In the genomic region with DNA sequence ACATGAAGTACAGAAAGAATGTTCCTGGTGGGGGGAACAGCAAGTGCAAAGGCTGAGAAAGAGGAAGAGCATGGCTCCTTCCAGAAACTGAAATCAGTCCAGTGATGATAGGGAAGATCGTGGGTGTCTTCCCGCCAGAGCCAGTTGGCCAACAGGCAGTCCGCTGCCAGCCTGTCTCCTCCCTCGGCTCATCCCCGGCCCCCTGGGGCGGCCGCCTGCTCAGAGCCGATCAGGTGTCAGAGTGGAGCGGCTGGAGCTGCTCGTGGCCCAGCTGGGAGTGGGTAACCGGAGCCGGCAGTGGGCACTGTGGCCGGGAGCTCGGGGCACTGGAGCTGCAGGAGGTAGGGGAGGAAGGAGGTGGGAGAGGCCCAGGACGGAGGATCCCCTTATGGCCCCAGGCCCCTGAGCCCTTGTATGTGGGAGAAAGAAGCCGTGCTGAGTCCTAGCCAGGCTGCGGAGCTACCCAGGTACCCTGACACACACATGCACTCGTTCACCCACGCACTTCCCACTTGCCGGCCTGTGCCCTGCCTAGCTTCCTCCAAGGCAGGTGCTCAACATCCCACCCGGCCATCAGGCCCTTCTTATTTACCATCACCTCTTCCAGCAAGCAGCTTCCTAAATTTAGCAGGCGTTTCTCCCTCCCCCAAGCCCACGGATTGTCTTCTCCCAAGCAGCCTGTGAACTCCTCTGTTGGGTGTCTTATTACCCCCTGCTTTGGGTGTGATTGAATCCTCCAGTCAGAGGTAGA, we compare ENCODE assay signal across 1 cellular context.
TF ChIP-seq lines count a peak whose summit lies in the region.

No MANE protein-coding gene starts in this region.

TF ChIP-seq in GM23338, 12 proteins besides CTCF, POLR2A, EP300 and RAD21 (continued from another document):
- TF ChIP-seq, protein P1, sequence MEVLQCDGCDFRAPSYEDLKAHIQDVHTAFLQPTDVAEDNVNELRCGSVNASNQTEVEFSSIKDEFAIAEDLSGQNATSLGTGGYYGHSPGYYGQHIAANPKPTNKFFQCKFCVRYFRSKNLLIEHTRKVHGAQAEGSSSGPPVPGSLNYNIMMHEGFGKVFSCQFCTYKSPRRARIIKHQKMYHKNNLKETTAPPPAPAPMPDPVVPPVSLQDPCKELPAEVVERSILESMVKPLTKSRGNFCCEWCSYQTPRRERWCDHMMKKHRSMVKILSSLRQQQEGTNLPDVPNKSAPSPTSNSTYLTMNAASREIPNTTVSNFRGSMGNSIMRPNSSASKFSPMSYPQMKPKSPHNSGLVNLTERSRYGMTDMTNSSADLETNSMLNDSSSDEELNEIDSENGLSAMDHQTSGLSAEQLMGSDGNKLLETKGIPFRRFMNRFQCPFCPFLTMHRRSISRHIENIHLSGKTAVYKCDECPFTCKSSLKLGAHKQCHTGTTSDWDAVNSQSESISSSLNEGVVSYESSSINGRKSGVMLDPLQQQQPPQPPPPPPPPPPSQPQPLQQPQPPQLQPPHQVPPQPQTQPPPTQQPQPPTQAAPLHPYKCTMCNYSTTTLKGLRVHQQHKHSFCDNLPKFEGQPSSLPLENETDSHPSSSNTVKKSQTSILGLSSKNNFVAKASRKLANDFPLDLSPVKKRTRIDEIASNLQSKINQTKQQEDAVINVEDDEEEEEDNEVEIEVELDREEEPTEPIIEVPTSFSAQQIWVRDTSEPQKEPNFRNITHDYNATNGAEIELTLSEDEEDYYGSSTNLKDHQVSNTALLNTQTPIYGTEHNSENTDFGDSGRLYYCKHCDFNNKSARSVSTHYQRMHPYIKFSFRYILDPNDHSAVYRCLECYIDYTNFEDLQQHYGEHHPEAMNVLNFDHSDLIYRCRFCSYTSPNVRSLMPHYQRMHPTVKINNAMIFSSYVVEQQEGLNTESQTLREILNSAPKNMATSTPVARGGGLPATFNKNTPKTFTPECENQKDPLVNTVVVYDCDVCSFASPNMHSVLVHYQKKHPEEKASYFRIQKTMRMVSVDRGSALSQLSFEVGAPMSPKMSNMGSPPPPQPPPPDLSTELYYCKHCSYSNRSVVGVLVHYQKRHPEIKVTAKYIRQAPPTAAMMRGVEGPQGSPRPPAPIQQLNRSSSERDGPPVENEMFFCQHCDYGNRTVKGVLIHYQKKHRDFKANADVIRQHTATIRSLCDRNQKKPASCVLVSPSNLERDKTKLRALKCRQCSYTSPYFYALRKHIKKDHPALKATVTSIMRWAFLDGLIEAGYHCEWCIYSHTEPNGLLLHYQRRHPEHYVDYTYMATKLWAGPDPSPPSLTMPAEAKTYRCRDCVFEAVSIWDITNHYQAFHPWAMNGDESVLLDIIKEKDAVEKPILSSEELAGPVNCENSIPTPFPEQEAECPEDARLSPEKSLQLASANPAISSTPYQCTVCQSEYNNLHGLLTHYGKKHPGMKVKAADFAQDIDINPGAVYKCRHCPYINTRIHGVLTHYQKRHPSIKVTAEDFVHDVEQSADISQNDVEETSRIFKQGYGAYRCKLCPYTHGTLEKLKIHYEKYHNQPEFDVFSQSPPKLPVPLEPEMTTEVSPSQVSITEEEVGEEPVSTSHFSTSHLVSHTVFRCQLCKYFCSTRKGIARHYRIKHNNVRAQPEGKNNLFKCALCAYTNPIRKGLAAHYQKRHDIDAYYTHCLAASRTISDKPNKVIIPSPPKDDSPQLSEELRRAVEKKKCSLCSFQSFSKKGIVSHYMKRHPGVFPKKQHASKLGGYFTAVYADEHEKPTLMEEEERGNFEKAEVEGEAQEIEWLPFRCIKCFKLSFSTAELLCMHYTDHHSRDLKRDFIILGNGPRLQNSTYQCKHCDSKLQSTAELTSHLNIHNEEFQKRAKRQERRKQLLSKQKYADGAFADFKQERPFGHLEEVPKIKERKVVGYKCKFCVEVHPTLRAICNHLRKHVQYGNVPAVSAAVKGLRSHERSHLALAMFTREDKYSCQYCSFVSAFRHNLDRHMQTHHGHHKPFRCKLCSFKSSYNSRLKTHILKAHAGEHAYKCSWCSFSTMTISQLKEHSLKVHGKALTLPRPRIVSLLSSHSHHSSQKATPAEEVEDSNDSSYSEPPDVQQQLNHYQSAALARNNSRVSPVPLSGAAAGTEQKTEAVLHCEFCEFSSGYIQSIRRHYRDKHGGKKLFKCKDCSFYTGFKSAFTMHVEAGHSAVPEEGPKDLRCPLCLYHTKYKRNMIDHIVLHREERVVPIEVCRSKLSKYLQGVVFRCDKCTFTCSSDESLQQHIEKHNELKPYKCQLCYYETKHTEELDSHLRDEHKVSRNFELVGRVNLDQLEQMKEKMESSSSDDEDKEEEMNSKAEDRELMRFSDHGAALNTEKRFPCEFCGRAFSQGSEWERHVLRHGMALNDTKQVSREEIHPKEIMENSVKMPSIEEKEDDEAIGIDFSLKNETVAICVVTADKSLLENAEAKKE (CRISPR knock-in tag; IDR thresholded peaks at IDR 0.05) = no peak
- TF ChIP-seq, protein P2, sequence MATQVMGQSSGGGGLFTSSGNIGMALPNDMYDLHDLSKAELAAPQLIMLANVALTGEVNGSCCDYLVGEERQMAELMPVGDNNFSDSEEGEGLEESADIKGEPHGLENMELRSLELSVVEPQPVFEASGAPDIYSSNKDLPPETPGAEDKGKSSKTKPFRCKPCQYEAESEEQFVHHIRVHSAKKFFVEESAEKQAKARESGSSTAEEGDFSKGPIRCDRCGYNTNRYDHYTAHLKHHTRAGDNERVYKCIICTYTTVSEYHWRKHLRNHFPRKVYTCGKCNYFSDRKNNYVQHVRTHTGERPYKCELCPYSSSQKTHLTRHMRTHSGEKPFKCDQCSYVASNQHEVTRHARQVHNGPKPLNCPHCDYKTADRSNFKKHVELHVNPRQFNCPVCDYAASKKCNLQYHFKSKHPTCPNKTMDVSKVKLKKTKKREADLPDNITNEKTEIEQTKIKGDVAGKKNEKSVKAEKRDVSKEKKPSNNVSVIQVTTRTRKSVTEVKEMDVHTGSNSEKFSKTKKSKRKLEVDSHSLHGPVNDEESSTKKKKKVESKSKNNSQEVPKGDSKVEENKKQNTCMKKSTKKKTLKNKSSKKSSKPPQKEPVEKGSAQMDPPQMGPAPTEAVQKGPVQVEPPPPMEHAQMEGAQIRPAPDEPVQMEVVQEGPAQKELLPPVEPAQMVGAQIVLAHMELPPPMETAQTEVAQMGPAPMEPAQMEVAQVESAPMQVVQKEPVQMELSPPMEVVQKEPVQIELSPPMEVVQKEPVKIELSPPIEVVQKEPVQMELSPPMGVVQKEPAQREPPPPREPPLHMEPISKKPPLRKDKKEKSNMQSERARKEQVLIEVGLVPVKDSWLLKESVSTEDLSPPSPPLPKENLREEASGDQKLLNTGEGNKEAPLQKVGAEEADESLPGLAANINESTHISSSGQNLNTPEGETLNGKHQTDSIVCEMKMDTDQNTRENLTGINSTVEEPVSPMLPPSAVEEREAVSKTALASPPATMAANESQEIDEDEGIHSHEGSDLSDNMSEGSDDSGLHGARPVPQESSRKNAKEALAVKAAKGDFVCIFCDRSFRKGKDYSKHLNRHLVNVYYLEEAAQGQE (IDR thresholded peaks at IDR 0.05; ENCODE audit: unreplicated experiment) = no peak
